Comparison of ENCODE assay signal across 2 cellular contexts in the genomic region with DNA sequence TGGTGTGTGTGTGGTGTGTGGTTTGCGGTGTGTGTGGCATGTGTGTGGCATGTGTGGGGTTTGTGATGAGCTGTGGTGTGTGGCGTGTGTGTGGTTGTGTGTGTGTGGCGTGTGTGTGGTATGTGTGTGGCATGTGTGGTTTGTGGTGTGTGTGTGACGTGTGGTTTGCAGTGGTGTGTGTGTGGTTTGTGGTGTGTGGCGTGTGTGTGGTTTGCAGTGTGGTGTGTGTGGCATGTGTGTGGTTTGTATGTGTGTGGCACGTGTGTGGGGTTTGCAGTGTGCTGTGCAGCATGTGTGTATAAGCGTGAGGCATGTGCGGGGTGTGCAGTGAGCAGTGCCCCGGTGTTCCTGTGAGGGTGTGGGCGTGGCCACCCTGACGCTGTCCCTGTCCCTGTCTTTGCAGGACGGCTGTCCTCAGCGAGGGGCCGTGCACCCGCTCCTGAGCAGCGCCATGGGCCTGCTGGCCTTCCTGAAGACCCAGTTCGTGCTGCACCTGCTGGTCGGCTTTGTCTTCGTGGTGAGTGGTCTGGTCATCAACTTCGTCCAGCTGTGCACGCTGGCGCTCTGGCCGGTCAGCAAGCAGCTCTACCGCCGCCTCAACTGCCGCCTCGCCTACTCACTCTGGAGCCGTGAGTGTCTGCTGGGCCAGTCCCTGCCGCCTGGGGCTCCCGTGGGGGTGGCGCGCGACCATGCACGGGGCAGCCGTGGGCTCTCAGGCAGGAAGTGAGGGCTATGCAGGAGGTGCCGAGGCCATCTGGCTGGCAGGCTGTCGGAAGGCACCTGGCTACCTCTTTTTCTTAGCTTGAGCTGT.
TF ChIP-seq lines count a peak whose summit lies in the region.

No MANE protein-coding gene starts in this region.

TF ChIP-seq in GM23338, 12 proteins besides CTCF, POLR2A, EP300 and RAD21:
- TF ChIP-seq CREB1 (CRISPR knock-in tag; IDR thresholded peaks at IDR 0.05; ENCODE audit: low read depth) (no peak), EZH2 (IDR thresholded peaks at IDR 0.05; ENCODE audit: low read depth, unreplicated experiment) (no peak), STAT1 (IDR thresholded peaks at IDR 0.05; ENCODE audit: unreplicated experiment) (no peak)
- TF ChIP-seq, protein P1, sequence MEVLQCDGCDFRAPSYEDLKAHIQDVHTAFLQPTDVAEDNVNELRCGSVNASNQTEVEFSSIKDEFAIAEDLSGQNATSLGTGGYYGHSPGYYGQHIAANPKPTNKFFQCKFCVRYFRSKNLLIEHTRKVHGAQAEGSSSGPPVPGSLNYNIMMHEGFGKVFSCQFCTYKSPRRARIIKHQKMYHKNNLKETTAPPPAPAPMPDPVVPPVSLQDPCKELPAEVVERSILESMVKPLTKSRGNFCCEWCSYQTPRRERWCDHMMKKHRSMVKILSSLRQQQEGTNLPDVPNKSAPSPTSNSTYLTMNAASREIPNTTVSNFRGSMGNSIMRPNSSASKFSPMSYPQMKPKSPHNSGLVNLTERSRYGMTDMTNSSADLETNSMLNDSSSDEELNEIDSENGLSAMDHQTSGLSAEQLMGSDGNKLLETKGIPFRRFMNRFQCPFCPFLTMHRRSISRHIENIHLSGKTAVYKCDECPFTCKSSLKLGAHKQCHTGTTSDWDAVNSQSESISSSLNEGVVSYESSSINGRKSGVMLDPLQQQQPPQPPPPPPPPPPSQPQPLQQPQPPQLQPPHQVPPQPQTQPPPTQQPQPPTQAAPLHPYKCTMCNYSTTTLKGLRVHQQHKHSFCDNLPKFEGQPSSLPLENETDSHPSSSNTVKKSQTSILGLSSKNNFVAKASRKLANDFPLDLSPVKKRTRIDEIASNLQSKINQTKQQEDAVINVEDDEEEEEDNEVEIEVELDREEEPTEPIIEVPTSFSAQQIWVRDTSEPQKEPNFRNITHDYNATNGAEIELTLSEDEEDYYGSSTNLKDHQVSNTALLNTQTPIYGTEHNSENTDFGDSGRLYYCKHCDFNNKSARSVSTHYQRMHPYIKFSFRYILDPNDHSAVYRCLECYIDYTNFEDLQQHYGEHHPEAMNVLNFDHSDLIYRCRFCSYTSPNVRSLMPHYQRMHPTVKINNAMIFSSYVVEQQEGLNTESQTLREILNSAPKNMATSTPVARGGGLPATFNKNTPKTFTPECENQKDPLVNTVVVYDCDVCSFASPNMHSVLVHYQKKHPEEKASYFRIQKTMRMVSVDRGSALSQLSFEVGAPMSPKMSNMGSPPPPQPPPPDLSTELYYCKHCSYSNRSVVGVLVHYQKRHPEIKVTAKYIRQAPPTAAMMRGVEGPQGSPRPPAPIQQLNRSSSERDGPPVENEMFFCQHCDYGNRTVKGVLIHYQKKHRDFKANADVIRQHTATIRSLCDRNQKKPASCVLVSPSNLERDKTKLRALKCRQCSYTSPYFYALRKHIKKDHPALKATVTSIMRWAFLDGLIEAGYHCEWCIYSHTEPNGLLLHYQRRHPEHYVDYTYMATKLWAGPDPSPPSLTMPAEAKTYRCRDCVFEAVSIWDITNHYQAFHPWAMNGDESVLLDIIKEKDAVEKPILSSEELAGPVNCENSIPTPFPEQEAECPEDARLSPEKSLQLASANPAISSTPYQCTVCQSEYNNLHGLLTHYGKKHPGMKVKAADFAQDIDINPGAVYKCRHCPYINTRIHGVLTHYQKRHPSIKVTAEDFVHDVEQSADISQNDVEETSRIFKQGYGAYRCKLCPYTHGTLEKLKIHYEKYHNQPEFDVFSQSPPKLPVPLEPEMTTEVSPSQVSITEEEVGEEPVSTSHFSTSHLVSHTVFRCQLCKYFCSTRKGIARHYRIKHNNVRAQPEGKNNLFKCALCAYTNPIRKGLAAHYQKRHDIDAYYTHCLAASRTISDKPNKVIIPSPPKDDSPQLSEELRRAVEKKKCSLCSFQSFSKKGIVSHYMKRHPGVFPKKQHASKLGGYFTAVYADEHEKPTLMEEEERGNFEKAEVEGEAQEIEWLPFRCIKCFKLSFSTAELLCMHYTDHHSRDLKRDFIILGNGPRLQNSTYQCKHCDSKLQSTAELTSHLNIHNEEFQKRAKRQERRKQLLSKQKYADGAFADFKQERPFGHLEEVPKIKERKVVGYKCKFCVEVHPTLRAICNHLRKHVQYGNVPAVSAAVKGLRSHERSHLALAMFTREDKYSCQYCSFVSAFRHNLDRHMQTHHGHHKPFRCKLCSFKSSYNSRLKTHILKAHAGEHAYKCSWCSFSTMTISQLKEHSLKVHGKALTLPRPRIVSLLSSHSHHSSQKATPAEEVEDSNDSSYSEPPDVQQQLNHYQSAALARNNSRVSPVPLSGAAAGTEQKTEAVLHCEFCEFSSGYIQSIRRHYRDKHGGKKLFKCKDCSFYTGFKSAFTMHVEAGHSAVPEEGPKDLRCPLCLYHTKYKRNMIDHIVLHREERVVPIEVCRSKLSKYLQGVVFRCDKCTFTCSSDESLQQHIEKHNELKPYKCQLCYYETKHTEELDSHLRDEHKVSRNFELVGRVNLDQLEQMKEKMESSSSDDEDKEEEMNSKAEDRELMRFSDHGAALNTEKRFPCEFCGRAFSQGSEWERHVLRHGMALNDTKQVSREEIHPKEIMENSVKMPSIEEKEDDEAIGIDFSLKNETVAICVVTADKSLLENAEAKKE (CRISPR knock-in tag; IDR thresholded peaks at IDR 0.05) = no peak
- TF ChIP-seq, protein P2, sequence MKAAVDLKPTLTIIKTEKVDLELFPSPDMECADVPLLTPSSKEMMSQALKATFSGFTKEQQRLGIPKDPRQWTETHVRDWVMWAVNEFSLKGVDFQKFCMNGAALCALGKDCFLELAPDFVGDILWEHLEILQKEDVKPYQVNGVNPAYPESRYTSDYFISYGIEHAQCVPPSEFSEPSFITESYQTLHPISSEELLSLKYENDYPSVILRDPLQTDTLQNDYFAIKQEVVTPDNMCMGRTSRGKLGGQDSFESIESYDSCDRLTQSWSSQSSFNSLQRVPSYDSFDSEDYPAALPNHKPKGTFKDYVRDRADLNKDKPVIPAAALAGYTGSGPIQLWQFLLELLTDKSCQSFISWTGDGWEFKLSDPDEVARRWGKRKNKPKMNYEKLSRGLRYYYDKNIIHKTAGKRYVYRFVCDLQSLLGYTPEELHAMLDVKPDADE (IDR thresholded peaks at IDR 0.05) = no peak

TF ChIP-seq in K562, 482 proteins besides CTCF, POLR2A, EP300 and RAD21:
- TF ChIP-seq, protein P3, sequence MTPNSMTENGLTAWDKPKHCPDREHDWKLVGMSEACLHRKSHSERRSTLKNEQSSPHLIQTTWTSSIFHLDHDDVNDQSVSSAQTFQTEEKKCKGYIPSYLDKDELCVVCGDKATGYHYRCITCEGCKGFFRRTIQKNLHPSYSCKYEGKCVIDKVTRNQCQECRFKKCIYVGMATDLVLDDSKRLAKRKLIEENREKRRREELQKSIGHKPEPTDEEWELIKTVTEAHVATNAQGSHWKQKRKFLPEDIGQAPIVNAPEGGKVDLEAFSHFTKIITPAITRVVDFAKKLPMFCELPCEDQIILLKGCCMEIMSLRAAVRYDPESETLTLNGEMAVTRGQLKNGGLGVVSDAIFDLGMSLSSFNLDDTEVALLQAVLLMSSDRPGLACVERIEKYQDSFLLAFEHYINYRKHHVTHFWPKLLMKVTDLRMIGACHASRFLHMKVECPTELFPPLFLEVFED (CRISPR knock-in tag; conservative IDR thresholded peaks at IDR 0.05) = peak; percentile 81
- TF ChIP-seq, protein P4, sequence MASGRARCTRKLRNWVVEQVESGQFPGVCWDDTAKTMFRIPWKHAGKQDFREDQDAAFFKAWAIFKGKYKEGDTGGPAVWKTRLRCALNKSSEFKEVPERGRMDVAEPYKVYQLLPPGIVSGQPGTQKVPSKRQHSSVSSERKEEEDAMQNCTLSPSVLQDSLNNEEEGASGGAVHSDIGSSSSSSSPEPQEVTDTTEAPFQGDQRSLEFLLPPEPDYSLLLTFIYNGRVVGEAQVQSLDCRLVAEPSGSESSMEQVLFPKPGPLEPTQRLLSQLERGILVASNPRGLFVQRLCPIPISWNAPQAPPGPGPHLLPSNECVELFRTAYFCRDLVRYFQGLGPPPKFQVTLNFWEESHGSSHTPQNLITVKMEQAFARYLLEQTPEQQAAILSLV (tag; IDR thresholded peaks at IDR 0.05) = 0 out of 2 replicates have a peak, but pooled peaks have one; percentile 38
- TF ChIP-seq SUPT5H (IDR thresholded peaks at IDR 0.05) = peak; percentile 43
- TF ChIP-seq HIVEP1 (CRISPR knock-in tag; IDR thresholded peaks at IDR 0.05) = no peak
- TF ChIP-seq SMARCC2 (IDR thresholded peaks at IDR 0.05; ENCODE audit: low read depth) = no peak
- TF ChIP-seq, protein P5, sequence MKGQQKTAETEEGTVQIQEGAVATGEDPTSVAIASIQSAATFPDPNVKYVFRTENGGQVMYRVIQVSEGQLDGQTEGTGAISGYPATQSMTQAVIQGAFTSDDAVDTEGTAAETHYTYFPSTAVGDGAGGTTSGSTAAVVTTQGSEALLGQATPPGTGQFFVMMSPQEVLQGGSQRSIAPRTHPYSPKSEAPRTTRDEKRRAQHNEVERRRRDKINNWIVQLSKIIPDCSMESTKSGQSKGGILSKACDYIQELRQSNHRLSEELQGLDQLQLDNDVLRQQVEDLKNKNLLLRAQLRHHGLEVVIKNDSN (CRISPR knock-in tag; IDR thresholded peaks at IDR 0.05) = peak; percentile 17; the same call in 1 of the 2 replicates
- TF ChIP-seq JUND (IDR thresholded peaks at IDR 0.05; ENCODE audit: borderline replicate concordance, low read depth, low read length) = no peak
- TF ChIP-seq JUND (tag; IDR thresholded peaks at IDR 0.05; ENCODE audit: borderline replicate concordance, low read depth, low read length) = no peak
- TF ChIP-seq, protein P6, sequence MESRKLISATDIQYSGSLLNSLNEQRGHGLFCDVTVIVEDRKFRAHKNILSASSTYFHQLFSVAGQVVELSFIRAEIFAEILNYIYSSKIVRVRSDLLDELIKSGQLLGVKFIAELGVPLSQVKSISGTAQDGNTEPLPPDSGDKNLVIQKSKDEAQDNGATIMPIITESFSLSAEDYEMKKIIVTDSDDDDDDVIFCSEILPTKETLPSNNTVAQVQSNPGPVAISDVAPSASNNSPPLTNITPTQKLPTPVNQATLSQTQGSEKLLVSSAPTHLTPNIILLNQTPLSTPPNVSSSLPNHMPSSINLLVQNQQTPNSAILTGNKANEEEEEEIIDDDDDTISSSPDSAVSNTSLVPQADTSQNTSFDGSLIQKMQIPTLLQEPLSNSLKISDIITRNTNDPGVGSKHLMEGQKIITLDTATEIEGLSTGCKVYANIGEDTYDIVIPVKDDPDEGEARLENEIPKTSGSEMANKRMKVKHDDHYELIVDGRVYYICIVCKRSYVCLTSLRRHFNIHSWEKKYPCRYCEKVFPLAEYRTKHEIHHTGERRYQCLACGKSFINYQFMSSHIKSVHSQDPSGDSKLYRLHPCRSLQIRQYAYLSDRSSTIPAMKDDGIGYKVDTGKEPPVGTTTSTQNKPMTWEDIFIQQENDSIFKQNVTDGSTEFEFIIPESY (CRISPR knock-in tag; IDR thresholded peaks at IDR 0.05) = peak; percentile 89
- TF ChIP-seq ELF4 (CRISPR knock-in tag; IDR thresholded peaks at IDR 0.05) = peak; percentile 34; the same call in 1 of the 2 replicates
- TF ChIP-seq TARDBP (IDR thresholded peaks at IDR 0.05) = peak; percentile 63; the same call in 1 of the 2 replicates
- TF ChIP-seq ARHGAP35 (IDR thresholded peaks at IDR 0.05; ENCODE audit: partially characterized antibody) = peak; percentile 29
- peak; percentile 33; the same call in 1 of the 2 replicates for TF ChIP-seq OTX1 (CRISPR knock-in tag; IDR thresholded peaks at IDR 0.05)
- TF ChIP-seq STAT5A (IDR thresholded peaks at IDR 0.05; ENCODE audit: borderline replicate concordance, low read length) = peak; percentile 60
- TF ChIP-seq, protein P7, sequence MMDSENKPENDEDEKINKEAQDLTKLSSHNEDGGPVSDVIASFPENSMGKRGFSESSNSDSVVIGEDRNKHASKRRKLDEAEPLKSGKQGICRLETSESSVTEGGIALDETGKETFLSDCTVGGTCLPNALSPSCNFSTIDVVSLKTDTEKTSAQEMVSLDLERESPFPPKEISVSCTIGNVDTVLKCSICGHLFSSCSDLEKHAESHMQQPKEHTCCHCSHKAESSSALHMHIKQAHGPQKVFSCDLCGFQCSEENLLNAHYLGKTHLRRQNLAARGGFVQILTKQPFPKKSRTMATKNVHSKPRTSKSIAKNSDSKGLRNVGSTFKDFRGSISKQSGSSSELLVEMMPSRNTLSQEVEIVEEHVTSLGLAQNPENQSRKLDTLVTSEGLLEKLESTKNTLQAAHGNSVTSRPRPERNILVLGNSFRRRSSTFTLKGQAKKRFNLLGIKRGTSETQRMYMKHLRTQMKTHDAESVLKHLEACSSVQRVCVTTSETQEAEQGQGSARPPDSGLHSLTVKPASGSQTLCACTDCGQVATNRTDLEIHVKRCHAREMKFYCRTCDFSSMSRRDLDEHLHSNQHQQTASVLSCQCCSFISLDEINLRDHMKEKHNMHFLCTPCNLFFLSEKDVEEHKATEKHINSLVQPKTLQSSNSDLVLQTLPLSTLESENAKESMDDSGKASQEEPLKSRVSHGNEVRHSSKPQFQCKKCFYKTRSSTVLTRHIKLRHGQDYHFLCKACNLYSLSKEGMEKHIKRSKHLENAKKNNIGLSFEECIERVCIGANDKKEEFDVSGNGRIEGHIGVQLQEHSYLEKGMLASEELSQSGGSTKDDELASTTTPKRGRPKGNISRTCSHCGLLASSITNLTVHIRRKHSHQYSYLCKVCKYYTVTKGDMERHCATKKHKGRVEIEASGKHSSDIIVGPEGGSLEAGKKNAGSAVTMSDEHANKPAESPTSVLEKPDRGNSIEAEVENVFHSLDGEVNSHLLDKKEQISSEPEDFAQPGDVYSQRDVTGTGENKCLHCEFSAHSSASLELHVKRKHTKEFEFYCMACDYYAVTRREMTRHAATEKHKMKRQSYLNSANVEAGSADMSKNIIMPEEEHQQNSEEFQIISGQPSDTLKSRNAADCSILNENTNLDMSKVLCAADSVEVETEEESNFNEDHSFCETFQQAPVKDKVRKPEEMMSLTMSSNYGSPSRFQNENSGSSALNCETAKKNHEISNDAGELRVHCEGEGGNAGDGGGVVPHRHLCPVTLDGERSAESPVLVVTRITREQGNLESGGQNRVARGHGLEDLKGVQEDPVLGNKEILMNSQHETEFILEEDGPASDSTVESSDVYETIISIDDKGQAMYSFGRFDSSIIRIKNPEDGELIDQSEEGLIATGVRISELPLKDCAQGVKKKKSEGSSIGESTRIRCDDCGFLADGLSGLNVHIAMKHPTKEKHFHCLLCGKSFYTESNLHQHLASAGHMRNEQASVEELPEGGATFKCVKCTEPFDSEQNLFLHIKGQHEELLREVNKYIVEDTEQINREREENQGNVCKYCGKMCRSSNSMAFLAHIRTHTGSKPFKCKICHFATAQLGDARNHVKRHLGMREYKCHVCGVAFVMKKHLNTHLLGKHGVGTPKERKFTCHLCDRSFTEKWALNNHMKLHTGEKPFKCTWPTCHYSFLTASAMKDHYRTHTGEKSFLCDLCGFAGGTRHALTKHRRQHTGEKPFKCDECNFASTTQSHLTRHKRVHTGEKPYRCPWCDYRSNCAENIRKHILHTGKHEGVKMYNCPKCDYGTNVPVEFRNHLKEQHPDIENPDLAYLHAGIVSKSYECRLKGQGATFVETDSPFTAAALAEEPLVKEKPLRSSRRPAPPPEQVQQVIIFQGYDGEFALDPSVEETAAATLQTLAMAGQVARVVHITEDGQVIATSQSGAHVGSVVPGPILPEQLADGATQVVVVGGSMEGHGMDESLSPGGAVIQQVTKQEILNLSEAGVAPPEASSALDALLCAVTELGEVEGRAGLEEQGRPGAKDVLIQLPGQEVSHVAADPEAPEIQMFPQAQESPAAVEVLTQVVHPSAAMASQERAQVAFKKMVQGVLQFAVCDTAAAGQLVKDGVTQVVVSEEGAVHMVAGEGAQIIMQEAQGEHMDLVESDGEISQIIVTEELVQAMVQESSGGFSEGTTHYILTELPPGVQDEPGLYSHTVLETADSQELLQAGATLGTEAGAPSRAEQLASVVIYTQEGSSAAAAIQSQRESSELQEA (IDR thresholded peaks at IDR 0.05; ENCODE audit: low read depth) = no peak
- no peak for TF ChIP-seq EHMT2 (IDR thresholded peaks at IDR 0.05)
- TF ChIP-seq, protein P8, sequence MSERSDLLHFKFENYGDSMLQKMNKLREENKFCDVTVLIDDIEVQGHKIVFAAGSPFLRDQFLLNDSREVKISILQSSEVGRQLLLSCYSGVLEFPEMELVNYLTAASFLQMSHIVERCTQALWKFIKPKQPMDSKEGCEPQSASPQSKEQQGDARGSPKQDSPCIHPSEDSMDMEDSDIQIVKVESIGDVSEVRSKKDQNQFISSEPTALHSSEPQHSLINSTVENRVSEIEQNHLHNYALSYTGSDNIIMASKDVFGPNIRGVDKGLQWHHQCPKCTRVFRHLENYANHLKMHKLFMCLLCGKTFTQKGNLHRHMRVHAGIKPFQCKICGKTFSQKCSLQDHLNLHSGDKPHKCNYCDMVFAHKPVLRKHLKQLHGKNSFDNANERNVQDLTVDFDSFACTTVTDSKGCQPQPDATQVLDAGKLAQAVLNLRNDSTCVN (CRISPR knock-in tag; IDR thresholded peaks at IDR 0.05) = peak; percentile 86
